ENCODE assay signal across 16 cellular contexts in the genomic region with DNA sequence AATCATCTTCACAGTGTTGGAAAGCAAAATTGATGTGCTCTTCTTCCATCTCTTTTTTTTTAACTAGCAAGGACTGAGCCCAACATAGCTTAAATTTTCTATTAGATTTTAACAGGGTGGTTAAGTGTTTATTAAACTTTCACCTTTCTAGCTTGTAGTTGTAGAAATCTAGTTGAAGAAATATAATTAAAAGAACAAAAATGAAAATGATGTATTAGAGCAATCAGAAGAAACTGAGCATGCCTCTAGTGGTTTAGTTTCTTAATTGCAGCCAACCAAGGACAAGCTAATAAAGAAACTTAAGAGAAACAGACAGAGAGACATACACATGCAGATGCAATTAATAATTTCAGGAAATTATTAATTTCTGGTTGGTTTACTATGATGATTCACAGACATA.
A peak's percentile ranks its signal among the peaks of the same experiment; 100 is the strongest.
DNase-seq lines count a peak whose midpoint lies in the region; ATAC-seq, FAIRE-seq and TF ChIP-seq lines count a peak whose summit lies in the region.
"Had no signal": no experiment of that assay in that cellular context is flagged by ENCODE, and none has a peak within 500 bp of the region (broad histone marks: within the 10 kb centered on the region; RNA-seq: fewer than 3 reads in every experiment).

No MANE protein-coding gene starts in this region.

- H3K36me3 ChIP-seq in OCI-LY3 (replicated peaks; ENCODE audit: low read depth, low read length): no peaks in the 10 kb centered on the region
- H3K36me3 ChIP-seq in hepatocyte (replicated peaks; ENCODE audit: insufficient read depth, low read depth): no peaks in the 10 kb centered on the region
- no peaks in the 10 kb centered on the region for H3K36me3 ChIP-seq in tibial artery
- H3K36me3 ChIP-seq in naive thymus-derived CD4-positive, alpha-beta T cell (ENCODE audit: control insufficient read depth in 2 of 3, insufficient read depth in 3 of 3, low read length in 3 of 3): no peaks in the 10 kb centered on the region
- H3K36me3 ChIP-seq: BLaER1 had no signal

- H3K9me2 ChIP-seq in hepatocyte (replicated peaks; ENCODE audit: insufficient read depth): no peaks in the 10 kb centered on the region

- DNase-seq in A549 (ENCODE audit: low read depth in 1 of 2, low spot score in 1 of 2): peak in 1 of 2 experiments; percentile 4
- no peak for DNase-seq in GM12864 (ENCODE audit: low read depth)
- DNase-seq in hepatocyte (ENCODE audit: low spot score): no peak
- no peak for DNase-seq in tibial artery
- DNase-seq in naive thymus-derived CD4-positive, alpha-beta T cell: no peak
- DNase-seq: activated naive CD4-positive, alpha-beta T cell; effector CD8-positive, alpha-beta T cell; foreskin keratinocyte; NCI-H510A; occipital lobe had no signal

- H3K4me3 ChIP-seq in A549 (no peak overlapping the region), GM12864 (ENCODE audit: low read depth, low read length) (no peak overlapping the region), OCI-LY3 (ENCODE audit: low read length) (no peak overlapping the region), hepatocyte (no peak overlapping the region), tibial artery (no peak overlapping the region)
- no peak overlapping the region for H3K4me3 ChIP-seq in naive thymus-derived CD4-positive, alpha-beta T cell (ENCODE audit: low read length)
- H3K4me3 ChIP-seq: BLaER1 had no signal

- no peak for ATAC-seq in A549
- no peak for ATAC-seq in GM19455 (IDR thresholded peaks at IDR 0.05; ENCODE audit: unreplicated experiment)
- ATAC-seq in GM21576 (IDR thresholded peaks at IDR 0.05; ENCODE audit: unreplicated experiment): no peak
- ATAC-seq in naive thymus-derived CD4-positive, alpha-beta T cell: no peak
- ATAC-seq: foreskin keratinocyte, SK-N-SH treated with all-trans-retinoic acid at 6 μM for 48 hours had no signal

- H3K4me1 ChIP-seq in A549 (peaks cover 5% of the 10 kb centered on the region; the same call in 2 of the 3 replicates), OCI-LY3 (ENCODE audit: low read length) (no peaks in the 10 kb centered on the region), hepatocyte (ENCODE audit: insufficient read depth) (no peaks in the 10 kb centered on the region), tibial artery (no peaks in the 10 kb centered on the region)
- no peaks in the 10 kb centered on the region for H3K4me1 ChIP-seq in naive thymus-derived CD4-positive, alpha-beta T cell (ENCODE audit: control insufficient read depth in 2 of 2, insufficient read depth in 2 of 2, low read length in 2 of 2)
- H3K4me1 ChIP-seq: BLaER1, foreskin keratinocyte had no signal

- intact Hi-C loops in tibial artery (cut with DNase I; ENCODE audit: low total_unique reads): no loop called here
- intact Hi-C loops in naive thymus-derived CD4-positive, alpha-beta T cell (cut with micrococcal nuclease): no loop called here

- TF ChIP-seq EP300 in A549 (IDR thresholded peaks at IDR 0.05): no peak

- no peaks in the 10 kb centered on the region for H3K9me3 ChIP-seq in A549
- H3K9me3 ChIP-seq in OCI-LY3 (ENCODE audit: insufficient read depth, low read length): no peaks in the 10 kb centered on the region
- no peaks in the 10 kb centered on the region for H3K9me3 ChIP-seq in hepatocyte (ENCODE audit: low read depth)
- H3K9me3 ChIP-seq in tibial artery: no peaks in the 10 kb centered on the region
- H3K9me3 ChIP-seq in naive thymus-derived CD4-positive, alpha-beta T cell (ENCODE audit: control insufficient read depth in 2 of 3, low read length in 3 of 3): no peaks in the 10 kb centered on the region
- H3K9me3 ChIP-seq: BLaER1 had no signal

- peak; percentile 90 for FAIRE-seq in A549 (lab: Jason Lieb, UNC)
- FAIRE-seq: GM12892 had no signal

- H3K27me3 ChIP-seq in OCI-LY3 (ENCODE audit: low read depth, low read length) (no peaks in the 10 kb centered on the region), hepatocyte (no peaks in the 10 kb centered on the region), tibial artery (no peaks in the 10 kb centered on the region)
- H3K27me3 ChIP-seq in naive thymus-derived CD4-positive, alpha-beta T cell (ENCODE audit: control insufficient read depth in 2 of 2, insufficient read depth in 2 of 2, low read length in 2 of 2): no peaks in the 10 kb centered on the region
- H3K27me3 ChIP-seq: BLaER1, foreskin keratinocyte had no signal

- H3K4me3 Mint-ChIP-seq in naive thymus-derived CD4-positive, alpha-beta T cell: no peak overlapping the region

- H3K4me1 Mint-ChIP-seq in naive thymus-derived CD4-positive, alpha-beta T cell: no peaks in the 10 kb centered on the region

- TF ChIP-seq CTCF in A549 (IDR thresholded peaks at IDR 0.05) (peak; percentile 40), GM12864 (IDR thresholded peaks at IDR 0.05; ENCODE audit: low read depth, low read length, missing control alignments) (peak; percentile 7), OCI-LY3 (IDR thresholded peaks at IDR 0.05; ENCODE audit: low read depth, low read length) (peak; percentile 38), hepatocyte (IDR thresholded peaks at IDR 0.05; ENCODE audit: poor library complexity) (peak; percentile 39), tibial artery (IDR thresholded peaks at IDR 0.05) (no peak)

- no peak overlapping the region for H3K4me2 ChIP-seq in A549
- H3K4me2 ChIP-seq in OCI-LY3 (ENCODE audit: low read length): no peak overlapping the region
- no peak overlapping the region for H3K4me2 ChIP-seq in hepatocyte
- H3K4me2 ChIP-seq: BLaER1 had no signal

- H2AFZ ChIP-seq in OCI-LY3 (ENCODE audit: low read depth, low read length) (no peak overlapping the region), hepatocyte (no peak overlapping the region)

- POLR2A ChIA-PET in A549 (lab: Yijun Ruan, JAX): no interaction called here
- POLR2A ChIA-PET in naive thymus-derived CD4-positive, alpha-beta T cell (lab: Charles Lee): no interaction called here

- no peak overlapping the region for H3K9ac ChIP-seq in OCI-LY3 (ENCODE audit: low read length)
- H3K9ac ChIP-seq: BLaER1 had no signal

- no peaks in the 10 kb centered on the region for H4K20me1 ChIP-seq in OCI-LY3 (ENCODE audit: insufficient read depth, low read length)
- H4K20me1 ChIP-seq in hepatocyte (ENCODE audit: insufficient read depth, poor library complexity, severe bottlenecking): no peaks in the 10 kb centered on the region
- H4K20me1 ChIP-seq: BLaER1 had no signal

- peaks cover 0 to 24% (median 6%) of the 10 kb centered on the region in 11 donors for H3K9me3 Mint-ChIP-seq in naive thymus-derived CD4-positive, alpha-beta T cell

- no peak overlapping the region for H3K27ac Mint-ChIP-seq in naive thymus-derived CD4-positive, alpha-beta T cell

- no peak for TF ChIP-seq POLR2A in A549 (IDR thresholded peaks at IDR 0.05; ENCODE audit: low read length)

- no peaks in the 10 kb centered on the region for H3K79me2 ChIP-seq in OCI-LY3 (ENCODE audit: low read length)
- no peaks in the 10 kb centered on the region for H3K79me2 ChIP-seq in hepatocyte

- no peak overlapping the region for H3K27ac ChIP-seq in A549
- no peak overlapping the region for H3K27ac ChIP-seq in OCI-LY3 (ENCODE audit: low read length)
- no peak overlapping the region for H3K27ac ChIP-seq in hepatocyte
- H3K27ac ChIP-seq in tibial artery: no peak overlapping the region
- H3K27ac ChIP-seq in naive thymus-derived CD4-positive, alpha-beta T cell (ENCODE audit: low read depth, low read length): no peak overlapping the region
- H3K27ac ChIP-seq: BLaER1, foreskin keratinocyte had no signal

- CTCF ChIA-PET in A549 (lab: Yijun Ruan, JAX): interaction anchor here (0.8 to 1.2 kb wide), 2 partner anchors 15 to 22 kb away, joined by 3 to 4 read pairs; no protein-coding TSS in a partner anchor
- CTCF ChIA-PET in naive thymus-derived CD4-positive, alpha-beta T cell (lab: Charles Lee): no interaction called here

- peak; percentile 21 to 25; a peak in 3 of 5 replicates for TF ChIP-seq RAD21 in A549 (conservative IDR thresholded peaks at IDR 0.05 in 1 of 2, IDR thresholded peaks at IDR 0.05 in 1 of 2)

- no peaks in the 10 kb centered on the region for H3K27me3 Mint-ChIP-seq in naive thymus-derived CD4-positive, alpha-beta T cell

- H3K36me3 Mint-ChIP-seq in naive thymus-derived CD4-positive, alpha-beta T cell: no peaks in the 10 kb centered on the region

TF ChIP-seq in A549, 52 proteins besides CTCF, POLR2A, EP300 and RAD21:
- TF ChIP-seq POLR2AphosphoS2 (conservative IDR thresholded peaks at IDR 0.05; ENCODE audit: low read length) (no peak), BHLHE40 (IDR thresholded peaks at IDR 0.05; ENCODE audit: low read depth, low read length) (no peak), KDM5A (IDR thresholded peaks at IDR 0.05) (no peak), JUN (IDR thresholded peaks at IDR 0.05) (no peak), MYC (IDR thresholded peaks at IDR 0.05; ENCODE audit: borderline replicate concordance, low read length) (no peak), GATA3 (IDR thresholded peaks at IDR 0.05; ENCODE audit: borderline replicate concordance) (no peak), CEBPB (IDR thresholded peaks at IDR 0.05) (no peak), HOXB13 (CRISPR knock-in tag; IDR thresholded peaks at IDR 0.05; ENCODE audit: low read depth) (no peak)
- TF ChIP-seq, protein P1, sequence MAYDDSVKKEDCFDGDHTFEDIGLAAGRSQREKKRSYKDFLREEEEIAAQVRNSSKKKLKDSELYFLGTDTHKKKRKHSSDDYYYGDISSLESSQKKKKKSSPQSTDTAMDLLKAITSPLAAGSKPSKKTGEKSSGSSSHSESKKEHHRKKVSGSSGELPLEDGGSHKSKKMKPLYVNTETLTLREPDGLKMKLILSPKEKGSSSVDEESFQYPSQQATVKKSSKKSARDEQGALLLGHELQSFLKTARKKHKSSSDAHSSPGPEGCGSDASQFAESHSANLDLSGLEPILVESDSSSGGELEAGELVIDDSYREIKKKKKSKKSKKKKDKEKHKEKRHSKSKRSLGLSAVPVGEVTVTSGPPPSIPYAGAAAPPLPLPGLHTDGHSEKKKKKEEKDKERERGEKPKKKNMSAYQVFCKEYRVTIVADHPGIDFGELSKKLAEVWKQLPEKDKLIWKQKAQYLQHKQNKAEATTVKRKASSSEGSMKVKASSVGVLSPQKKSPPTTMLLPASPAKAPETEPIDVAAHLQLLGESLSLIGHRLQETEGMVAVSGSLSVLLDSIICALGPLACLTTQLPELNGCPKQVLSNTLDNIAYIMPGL (CRISPR knock-in tag; IDR thresholded peaks at IDR 0.05; ENCODE audit: borderline replicate concordance): no peak
- TF ChIP-seq, protein P2, sequence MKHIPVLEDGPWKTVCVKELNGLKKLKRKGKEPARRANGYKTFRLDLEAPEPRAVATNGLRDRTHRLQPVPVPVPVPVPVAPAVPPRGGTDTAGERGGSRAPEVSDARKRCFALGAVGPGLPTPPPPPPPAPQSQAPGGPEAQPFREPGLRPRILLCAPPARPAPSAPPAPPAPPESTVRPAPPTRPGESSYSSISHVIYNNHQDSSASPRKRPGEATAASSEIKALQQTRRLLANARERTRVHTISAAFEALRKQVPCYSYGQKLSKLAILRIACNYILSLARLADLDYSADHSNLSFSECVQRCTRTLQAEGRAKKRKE (CRISPR knock-in tag; IDR thresholded peaks at IDR 0.05; ENCODE audit: low read depth): no peak

Comparison
In these comparisons a context has a peak if more than half of its experiments do, and no peak if none do; other contexts are left out.
1. CTCF ChIP-seq: peak in A549 (single experiment), GM12864 (single experiment), OCI-LY3 (single experiment) and hepatocyte (single experiment); none in tibial artery (0 of 2).